ENCODE assay signal across 8 cellular contexts in genomic region chr11:103108933-103109817, GRCh38. TPM values are rescaled to one million over a fixed set of nuclear protein-coding genes. Genes with fewer than 3 reads are reported as not detected.
DNase-seq lines count a peak whose midpoint lies in the region; ATAC-seq and TF ChIP-seq lines count a peak whose summit lies in the region.

TSS of gene DYNC2H1 (plus strand) at chr11:103109426. CDS start at chr11:103109575, 149 bp downstream.

- peaks cover 2% of the 10 kb centered on the region for H3K27me3 Mint-ChIP-seq in endothelial cell (ENCODE audit: unreplicated experiment)

- peak; percentile 92 for DNase-seq in CMK (ENCODE audit: low read depth)
- peak; percentile 95 for DNase-seq in HPDE6-E6E7 (ENCODE audit: extremely low spot score)
- DNase-seq in NOMO-1 treated with DMSO at 0.1 percent for 48 hours (lab: John Stamatoyannopoulos, UW; ENCODE audit: unreplicated experiment) = peak; percentile 88
- DNase-seq in activated CD8-positive, alpha-beta memory T cell treated with anti-CD3 and anti-CD28 coated beads for 48 hours (ENCODE audit: low read depth in 2 of 3, low spot score in 2 of 3) = peak; percentile 48 to 66 (median 62)
- DNase-seq in endothelial cell (ENCODE audit: low spot score) = peak; percentile 90
- peak; percentile 87 for DNase-seq in midbrain (lab: John Stamatoyannopoulos, UW)
- peak; percentile 68 to 78 for DNase-seq in stimulated activated CD8-positive, alpha-beta memory T cell treated with anti-CD3 and anti-CD28 coated beads, Interleukin-15, amount 100 ng/mL, for 4 hours (ENCODE audit: low read depth in 2 of 2)

- peak; percentile 100 for ATAC-seq in GM19468 (IDR thresholded peaks at IDR 0.05; ENCODE audit: extremely low read depth, unreplicated experiment)

- peak within 1 kb of the TSS; percentile 97 for H3K27ac Mint-ChIP-seq in endothelial cell (ENCODE audit: unreplicated experiment)

- H3K9me3 Mint-ChIP-seq in endothelial cell (ENCODE audit: unreplicated experiment) = no peaks in the 10 kb centered on the region

- peak within 1 kb of the TSS; percentile 97 for H3K4me3 Mint-ChIP-seq in endothelial cell (ENCODE audit: unreplicated experiment)

- peak; percentile 12 for TF ChIP-seq CTCF in endothelial cell (IDR thresholded peaks at IDR 0.05; ENCODE audit: unreplicated experiment)

- H3K4me1 Mint-ChIP-seq in endothelial cell (ENCODE audit: unreplicated experiment) = peaks cover 5% of the 10 kb centered on the region

- H3K36me3 Mint-ChIP-seq in endothelial cell (ENCODE audit: low read depth, unreplicated experiment) = peaks cover 2% of the 10 kb centered on the region

RNA-seq across cellular contexts. Expression of gene DYNC2H1, which starts in this region (rescaled TPM):
- total RNA-seq in endothelial cell (ENCODE audit: unreplicated experiment) = 7.9 TPM

Comparison
In these comparisons a context has a peak if more than half of its experiments do, and no peak if none do; other contexts are left out.
1. Peak in every context shown above with its lines: DNase-seq and ATAC-seq.